Comparison of ENCODE assay signal across 18 cellular contexts in the genomic region with DNA sequence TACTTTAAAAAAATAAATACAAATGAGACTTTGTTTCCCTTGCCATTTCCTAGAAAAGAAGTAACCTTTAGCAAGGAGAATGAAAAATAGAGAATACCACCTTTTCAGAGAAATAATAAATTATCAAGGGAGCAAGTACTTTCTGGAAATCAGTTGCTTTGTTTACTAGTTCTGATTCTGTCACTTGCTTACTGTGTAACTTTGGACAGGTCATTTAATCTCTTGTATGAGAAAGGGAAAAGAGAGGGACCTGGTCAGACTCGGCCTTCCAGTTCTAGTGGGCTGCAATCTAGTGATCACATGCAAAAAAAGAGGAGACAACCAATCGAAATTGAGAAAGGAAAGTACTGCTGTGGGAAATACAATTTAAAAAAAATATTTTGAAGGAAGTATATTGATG. TPM values are rescaled to one million over a fixed set of nuclear protein-coding genes. Genes with fewer than 3 reads are reported as not detected.
DNase-seq lines count a peak whose midpoint lies in the region; FAIRE-seq and TF ChIP-seq lines count a peak whose summit lies in the region.
"Had no signal": no experiment of that assay in that cellular context is flagged by ENCODE, and none has a peak within 500 bp of the region (broad histone marks: within the 10 kb centered on the region; RNA-seq: fewer than 3 reads in every experiment).

No MANE protein-coding gene starts in this region.

- H3T11ph ChIP-seq in H9 (ENCODE audit: low read length) = no peak overlapping the region

- no peak overlapping the region for H2BK120ac ChIP-seq in H9 (ENCODE audit: low read depth, low read length, poor library complexity, severe bottlenecking)

- no CpG with 5 or more reads among the region's 2 CpGs for WGBS in H9 (ENCODE audit: extremely low coverage, insufficient read length, low lambda C conversion rate)
- 86 to 96% methylated on average over 1 to 2 of the region's 2 CpGs for WGBS in endodermal cell (ENCODE audit: insufficient coverage in 1 of 2, insufficient read length in 1 of 2), 2 experiments

- H3K56ac ChIP-seq in H9 (ENCODE audit: insufficient read length, low read depth, low read length) = no peak overlapping the region

- no peak overlapping the region for H2BK5ac ChIP-seq in H9 (ENCODE audit: insufficient read length, low read length)

- H4K91ac ChIP-seq in H9 (ENCODE audit: insufficient read length, low read depth, low read length) = no peak overlapping the region

- no peak overlapping the region for H3K18ac ChIP-seq in H9 (ENCODE audit: insufficient read length, low read depth, low read length)

- peaks cover 28 to 33% of the 10 kb centered on the region in 2 experiments for H3K4me1 Mint-ChIP-seq in H9
- H3K4me1 Mint-ChIP-seq in endodermal cell = peaks cover 9% of the 10 kb centered on the region
- H3K4me1 Mint-ChIP-seq in progenitor cell of endocrine pancreas (ENCODE audit: low read depth) = peaks cover 18% of the 10 kb centered on the region
- no peaks in the 10 kb centered on the region for H3K4me1 Mint-ChIP-seq in activated naive CD4-positive, alpha-beta T cell treated with anti-CD3 and anti-CD28 coated beads, Interleukin-2, amount 10 ng/mL, durations not matched to agents 7 days and 5 days
- H3K4me1 Mint-ChIP-seq: CD4-positive, alpha-beta memory T cell had no signal

- H3K14ac ChIP-seq in H9 (ENCODE audit: insufficient read depth, low read length) = no peak overlapping the region

- H3K4ac ChIP-seq in H9 (ENCODE audit: low read depth, low read length) = no peak overlapping the region

- DNase-seq in H9 (no peak), endodermal cell (no peak), progenitor cell of endocrine pancreas (ENCODE audit: low spot score, unreplicated experiment) (no peak), GM19239 (ENCODE audit: insufficient read length, low spot score) (no peak), MM.1S (no peak)
- DNase-seq in activated naive CD4-positive, alpha-beta T cell treated with anti-CD3 and anti-CD28 coated beads, Interleukin-2, amount 10 ng/mL, durations not matched to agents 7 days and 5 days = no peak
- DNase-seq: C1 segment of cervical spinal cord; Calu3; CD4-positive, alpha-beta memory T cell; COR-L47; DMS53; DMS79 treated with DMSO at 0.1 percent for 48 hours; GF-D8; GM23248; HFFc6 had no signal

- H3K4me1 ChIP-seq in H9 (ENCODE audit: insufficient read depth, low read length) (no peaks in the 10 kb centered on the region; the same call in 1 of the 2 replicates), endodermal cell (ENCODE audit: control insufficient read depth, insufficient read depth, low read length) (no peaks in the 10 kb centered on the region), MM.1S (ENCODE audit: low read length) (peaks cover 3% of the 10 kb centered on the region; the same call in 1 of the 2 replicates)

- H3F3A ChIP-seq in MM.1S (ENCODE audit: insufficient read depth, low read length) = no peaks in the 10 kb centered on the region

- H3K4me2 ChIP-seq in H9 (ENCODE audit: insufficient read depth, insufficient read length, low read length) (no peak overlapping the region), MM.1S (ENCODE audit: low read depth, low read length) (no peak overlapping the region)

- H4K20me1 ChIP-seq in H9 (ENCODE audit: control insufficient read depth, insufficient read depth, insufficient read length) (no peaks in the 10 kb centered on the region), MM.1S (ENCODE audit: insufficient read depth, low read length) (no peaks in the 10 kb centered on the region)

- H3K27ac Mint-ChIP-seq in H9 = peak overlapping the region in 2 of 3 experiments; percentile 40 to 54; a peak in 2 of 7 replicates
- H3K27ac Mint-ChIP-seq in endodermal cell = peak overlapping the region; percentile 42
- H3K27ac Mint-ChIP-seq in progenitor cell of endocrine pancreas = peak overlapping the region; percentile 81
- H3K27ac Mint-ChIP-seq in activated naive CD4-positive, alpha-beta T cell treated with anti-CD3 and anti-CD28 coated beads, Interleukin-2, amount 10 ng/mL, durations not matched to agents 7 days and 5 days = no peak overlapping the region
- H3K27ac Mint-ChIP-seq: HFFc6 had no signal

- no peak overlapping the region for H3K4me3 Mint-ChIP-seq in H9
- no peak overlapping the region for H3K4me3 Mint-ChIP-seq in endodermal cell
- H3K4me3 Mint-ChIP-seq in progenitor cell of endocrine pancreas (ENCODE audit: low read depth) = no peak overlapping the region
- no peak overlapping the region for H3K4me3 Mint-ChIP-seq in activated naive CD4-positive, alpha-beta T cell treated with anti-CD3 and anti-CD28 coated beads, Interleukin-2, amount 10 ng/mL, durations not matched to agents 7 days and 5 days
- H3K4me3 Mint-ChIP-seq: CD4-positive, alpha-beta memory T cell; HFFc6 had no signal

- H3K79me2 ChIP-seq in H9 (ENCODE audit: insufficient read depth, low read length) (no peaks in the 10 kb centered on the region), MM.1S (ENCODE audit: low read length) (no peaks in the 10 kb centered on the region)

- H3K36me3 Mint-ChIP-seq in H9 (ENCODE audit: insufficient read depth in 1 of 3, low read depth in 3 of 3) (peaks cover 8 to 28% (median 26%) of the 10 kb centered on the region in 3 experiments; a peak in 6 of 7 replicates), endodermal cell (ENCODE audit: low read depth) (peaks cover 23% of the 10 kb centered on the region), progenitor cell of endocrine pancreas (ENCODE audit: insufficient read depth) (peaks cover 30% of the 10 kb centered on the region)
- H3K36me3 Mint-ChIP-seq in activated naive CD4-positive, alpha-beta T cell treated with anti-CD3 and anti-CD28 coated beads, Interleukin-2, amount 10 ng/mL, durations not matched to agents 7 days and 5 days = peaks cover 7% of the 10 kb centered on the region
- H3K36me3 Mint-ChIP-seq: CD4-positive, alpha-beta memory T cell had no signal

- H3K9ac ChIP-seq in H9 (ENCODE audit: extremely low read depth, insufficient read length, low read length) = no peak overlapping the region
- no peak overlapping the region for H3K9ac ChIP-seq in endodermal cell (ENCODE audit: extremely low read depth, low read length, poor library complexity, severe bottlenecking)
- no peak overlapping the region for H3K9ac ChIP-seq in MM.1S (ENCODE audit: low read length)
- H3K9ac ChIP-seq: GM23248 had no signal

- no peak overlapping the region for H3K23ac ChIP-seq in H9 (ENCODE audit: insufficient read length, low read depth, low read length)

- no peak for FAIRE-seq in GM19239 (lab: Jason Lieb, UNC)
- FAIRE-seq: GM12891, GM18507 had no signal

- no peaks in the 10 kb centered on the region for H3K9me2 ChIP-seq in MM.1S (replicated peaks; ENCODE audit: insufficient read depth, low read length)

- no peak overlapping the region for H3K27ac ChIP-seq in H9 (ENCODE audit: insufficient read length, low read depth, low read length)
- no peak overlapping the region for H3K27ac ChIP-seq in endodermal cell (ENCODE audit: low read depth, low read length)
- H3K27ac ChIP-seq in MM.1S (ENCODE audit: low read length) = no peak overlapping the region
- H3K27ac ChIP-seq: GM23248 had no signal

- H3K27me3 Mint-ChIP-seq in H9 (ENCODE audit: low read depth) (no peaks in the 10 kb centered on the region), endodermal cell (ENCODE audit: insufficient read depth) (no peaks in the 10 kb centered on the region), progenitor cell of endocrine pancreas (no peaks in the 10 kb centered on the region)
- H3K27me3 Mint-ChIP-seq in activated naive CD4-positive, alpha-beta T cell treated with anti-CD3 and anti-CD28 coated beads, Interleukin-2, amount 10 ng/mL, durations not matched to agents 7 days and 5 days = no peaks in the 10 kb centered on the region
- H3K27me3 Mint-ChIP-seq: CD4-positive, alpha-beta memory T cell had no signal

- H4K8ac ChIP-seq in H9 (replicated peaks; ENCODE audit: insufficient read length, low read depth, low read length) = no peak overlapping the region

- H3K9me3 Mint-ChIP-seq in H9 = no peaks in the 10 kb centered on the region
- no peaks in the 10 kb centered on the region for H3K9me3 Mint-ChIP-seq in endodermal cell
- no peaks in the 10 kb centered on the region for H3K9me3 Mint-ChIP-seq in progenitor cell of endocrine pancreas (ENCODE audit: low read depth)
- H3K9me3 Mint-ChIP-seq in activated naive CD4-positive, alpha-beta T cell treated with anti-CD3 and anti-CD28 coated beads, Interleukin-2, amount 10 ng/mL, durations not matched to agents 7 days and 5 days = no peaks in the 10 kb centered on the region
- H3K9me3 Mint-ChIP-seq: HFFc6 had no signal

- H2BK12ac ChIP-seq in H9 (ENCODE audit: insufficient read length, low read depth, low read length) = no peak overlapping the region

- H3K27me3 ChIP-seq in H9 (ENCODE audit: insufficient read depth, low read length) (no peaks in the 10 kb centered on the region), endodermal cell (ENCODE audit: control insufficient read depth, insufficient read depth, low read length, poor library complexity, severe bottlenecking) (no peaks in the 10 kb centered on the region), MM.1S (replicated peaks; ENCODE audit: insufficient read depth, low read length) (no peaks in the 10 kb centered on the region)

- H2BK20ac ChIP-seq in H9 (ENCODE audit: low read depth, low read length, poor library complexity, severe bottlenecking) = no peak overlapping the region

- no peaks in the 10 kb centered on the region for H3K23me2 ChIP-seq in H9 (ENCODE audit: insufficient read length, low read depth, low read length, poor library complexity, severe bottlenecking)

- TF ChIP-seq CTCF in H9 (conservative IDR thresholded peaks at IDR 0.05) (no peak), endodermal cell (conservative IDR thresholded peaks at IDR 0.05) (no peak), progenitor cell of endocrine pancreas (IDR thresholded peaks at IDR 0.05; ENCODE audit: unreplicated experiment) (no peak), MM.1S (IDR thresholded peaks at IDR 0.05; ENCODE audit: low read length) (no peak)

- H3K9me3 ChIP-seq in H9 (ENCODE audit: control insufficient read depth, low read depth, low read length) (no peaks in the 10 kb centered on the region), endodermal cell (ENCODE audit: control insufficient read depth, low read length) (no peaks in the 10 kb centered on the region), MM.1S (replicated peaks; ENCODE audit: insufficient read depth, low read length) (no peaks in the 10 kb centered on the region)
- H3K9me3 ChIP-seq: HAP-1 had no signal

- H4K5ac ChIP-seq in H9 (ENCODE audit: insufficient read length, low read depth, low read length) = no peak overlapping the region

- peaks cover 57% of the 10 kb centered on the region for H3K36me3 ChIP-seq in endodermal cell (ENCODE audit: control insufficient read depth, insufficient read depth, low read length)
- no peaks in the 10 kb centered on the region for H3K36me3 ChIP-seq in MM.1S (replicated peaks; ENCODE audit: insufficient read depth, low read length)

- CTCF ChIA-PET in activated naive CD4-positive, alpha-beta T cell treated with anti-CD3 and anti-CD28 coated beads, Interleukin-2, amount 10 ng/mL, durations not matched to agents 7 days and 5 days (lab: Charles Lee) = no interaction called here

- no peak overlapping the region for H2AK5ac ChIP-seq in H9 (ENCODE audit: insufficient read length, low read length)

- H2AFZ ChIP-seq in H9 (ENCODE audit: low read length) (no peak overlapping the region), MM.1S (ENCODE audit: low read length) (no peak overlapping the region)
- H2AFZ ChIP-seq: GM23248 had no signal

- no peaks in the 10 kb centered on the region for H3K79me1 ChIP-seq in H9 (ENCODE audit: insufficient read depth, low read depth, low read length, poor library complexity, severe bottlenecking)

- H3K4me3 ChIP-seq in endodermal cell (ENCODE audit: low read length) (no peak overlapping the region), MM.1S (ENCODE audit: low read length) (no peak overlapping the region)
- H3K4me3 ChIP-seq: GM23248, HAP-1 had no signal

- no peak overlapping the region for H2BK15ac ChIP-seq in H9 (ENCODE audit: low read depth, low read length)

RNA-seq across cellular contexts. Expression of gene KCTD3, which starts 34.2 kb away (rescaled TPM):
- total RNA-seq in H9 (2021) (37.8 and 39.3 TPM in 2 replicates), endodermal cell (10 to 100 TPM; 42.2 to 46.5 TPM), progenitor cell of endocrine pancreas (70.5 and 73.5 TPM in 2 replicates)
- polyA plus RNA-seq in endodermal cell (2013, experiment 1 of 2) = 46.2 TPM
- 47.8 TPM for polyA plus RNA-seq in endodermal cell (2013, experiment 2 of 2)
